In genomic region chr6:128025478-128025877, GRCh38 we compare ENCODE assay signal across 23 cellular contexts.
"Had no signal": no experiment of that assay in that cellular context is flagged by ENCODE, and none has a peak within 500 bp of the region (broad histone marks: within the 10 kb centered on the region; RNA-seq: fewer than 3 reads in every experiment).

No MANE protein-coding gene starts in this region.

- H3K4me2 ChIP-seq: neural progenitor cell had no signal

- H3K27ac Mint-ChIP-seq: dendritic cell treated with granulocyte-macrophage colony-stimulating factor and Interleukin-4, amounts not matched to agents 40 ng/mL and 50 ng/mL, for 4 days; nephron; neural progenitor cell; progenitor cell of endocrine pancreas; stimulated activated naive CD8-positive, alpha-beta T cell treated with anti-CD3 and anti-CD28 coated beads, Interleukin-15, amount 100 ng/mL, for 72 hours; type B pancreatic cell had no signal

- H3K4me1 ChIP-seq: colonic mucosa, esophagus squamous epithelium, parathyroid adenoma, right lobe of liver, thyroid gland had no signal

- H3K9me3 ChIP-seq: colonic mucosa, esophagus squamous epithelium, right lobe of liver, thyroid gland had no signal

- H3K36me3 Mint-ChIP-seq: neural progenitor cell had no signal

- H3K4me1 Mint-ChIP-seq: nephron had no signal

- H3K79me2 ChIP-seq: parathyroid adenoma had no signal

- H3K27ac ChIP-seq: colonic mucosa, esophagus squamous epithelium, neural progenitor cell, parathyroid adenoma, right lobe of liver, thyroid gland had no signal

- DNase-seq: colonic mucosa; effector memory CD4-positive, alpha-beta T cell; erythroblast; esophagus squamous epithelium; hypothalamus; kidney; mesenchymal stem cell; midbrain; naive thymus-derived CD4-positive, alpha-beta T cell; right lobe of liver; small intestine; stimulated activated CD4-positive, alpha-beta T cell treated with anti-CD3 and anti-CD28 coated beads, Interleukin-15, amount 100 ng/mL, for 24 hours; stimulated activated CD4-positive, alpha-beta T cell treated with anti-CD3 and anti-CD28 coated beads, Interleukin-2, amount 100 ng/mL, for 48 hours; stimulated activated naive CD4-positive, alpha-beta T cell; stimulated activated naive CD8-positive, alpha-beta T cell treated with anti-CD3 and anti-CD28 coated beads, Interleukin-15, amount 100 ng/mL, for 72 hours; thyroid gland had no signal

- H3K27me3 Mint-ChIP-seq: dendritic cell treated with granulocyte-macrophage colony-stimulating factor and Interleukin-4, amounts not matched to agents 40 ng/mL and 50 ng/mL, for 4 days; naive thymus-derived CD4-positive, alpha-beta T cell; progenitor cell of endocrine pancreas; stimulated activated naive CD8-positive, alpha-beta T cell treated with anti-CD3 and anti-CD28 coated beads, Interleukin-15, amount 100 ng/mL, for 72 hours; type B pancreatic cell had no signal

- H3K9ac ChIP-seq: neural progenitor cell, parathyroid adenoma had no signal

- ATAC-seq: left lobe of liver; naive thymus-derived CD4-positive, alpha-beta T cell; right lobe of liver; stimulated activated naive CD8-positive, alpha-beta T cell treated with anti-CD3 and anti-CD28 coated beads, Interleukin-15, amount 100 ng/mL, for 72 hours had no signal

- H3K9me3 Mint-ChIP-seq: dendritic cell treated with granulocyte-macrophage colony-stimulating factor and Interleukin-4, amounts not matched to agents 40 ng/mL and 50 ng/mL, for 4 days; nephron; neural progenitor cell; stimulated activated naive CD8-positive, alpha-beta T cell treated with anti-CD3 and anti-CD28 coated beads, Interleukin-15, amount 100 ng/mL, for 72 hours; type B pancreatic cell had no signal

- H3K4me3 Mint-ChIP-seq: dendritic cell treated with granulocyte-macrophage colony-stimulating factor and Interleukin-4, amounts not matched to agents 40 ng/mL and 50 ng/mL, for 4 days; naive thymus-derived CD4-positive, alpha-beta T cell; nephron; neural progenitor cell; stimulated activated naive CD8-positive, alpha-beta T cell treated with anti-CD3 and anti-CD28 coated beads, Interleukin-15, amount 100 ng/mL, for 72 hours; type B pancreatic cell had no signal

- H3K36me3 ChIP-seq: colonic mucosa, esophagus squamous epithelium, neural progenitor cell, right lobe of liver, thyroid gland had no signal

- H3K27me3 ChIP-seq: colonic mucosa, esophagus squamous epithelium, neural progenitor cell, right lobe of liver, thyroid gland had no signal

- H2AFZ ChIP-seq: neural progenitor cell, parathyroid adenoma had no signal

- H3K4me3 ChIP-seq: colonic mucosa, esophagus squamous epithelium, neural progenitor cell, right lobe of liver, thyroid gland had no signal
